In genomic region chr11:72026029-72026428, GRCh38 we compare ENCODE assay signal across 13 cellular contexts. TPM values are rescaled to one million over a fixed set of nuclear protein-coding genes. Genes with fewer than 3 reads are reported as not detected.
A peak's percentile ranks its signal among the peaks of the same experiment; 100 is the strongest.
DNase-seq lines count a peak whose midpoint lies in the region; ATAC-seq, FAIRE-seq and TF ChIP-seq lines count a peak whose summit lies in the region.
"Had no signal": no experiment of that assay in that cellular context is flagged by ENCODE, and none has a peak within 500 bp of the region (broad histone marks: within the 10 kb centered on the region; RNA-seq: fewer than 3 reads in every experiment).

No MANE protein-coding gene starts in this region.

- H3K4me1 Mint-ChIP-seq in activated naive CD4-positive, alpha-beta T cell treated with anti-CD3 and anti-CD28 coated beads for 36 hours (ENCODE audit: low read depth): peaks cover 37% of the 10 kb centered on the region
- peaks cover 25 to 65% (median 55%) of the 10 kb centered on the region in 7 donors for H3K4me1 Mint-ChIP-seq in naive thymus-derived CD4-positive, alpha-beta T cell

- H3K4me3 ChIP-seq in ascending aorta: no peak overlapping the region
- no peak overlapping the region for H3K4me3 ChIP-seq in naive thymus-derived CD4-positive, alpha-beta T cell (ENCODE audit: low read length)
- H3K4me3 ChIP-seq in tibial artery: no peak overlapping the region
- no peak overlapping the region for H3K4me3 ChIP-seq in small intestine (ENCODE audit: low read depth in 1 of 2, low read length in 2 of 2)
- H3K4me3 ChIP-seq: thyroid gland had no signal

- H3K9me3 ChIP-seq in ascending aorta (no peaks in the 10 kb centered on the region), tibial artery (no peaks in the 10 kb centered on the region), small intestine (ENCODE audit: control insufficient read depth, low read depth) (no peaks in the 10 kb centered on the region)
- H3K9me3 ChIP-seq in naive thymus-derived CD4-positive, alpha-beta T cell (ENCODE audit: control insufficient read depth in 2 of 3, low read length in 3 of 3): no peaks in the 10 kb centered on the region
- H3K9me3 ChIP-seq: thyroid gland had no signal

- intact Hi-C loops in activated naive CD4-positive, alpha-beta T cell treated with anti-CD3 and anti-CD28 coated beads for 36 hours (cut with micrococcal nuclease): loop anchor here (10.0 kb wide), 1 partner anchor 409 kb away; the partner anchor contains the start of gene CLPB
- intact Hi-C loops in ascending aorta (cut with DNase I) (no loop called here), tibial artery (cut with DNase I; ENCODE audit: low total_unique reads) (loop anchor here (5.0 to 10.0 kb wide), 2 partner anchors 61 to 119 kb away; no protein-coding TSS in a partner anchor)
- intact Hi-C loops in naive thymus-derived CD4-positive, alpha-beta T cell (cut with micrococcal nuclease): loop anchor here (5.0 kb wide), 3 partner anchors 49 to 211 kb away; partner anchors contain the start of gene INPPL1 (in 1 of the 2)

- peak overlapping the region; percentile 84 for H3K27ac Mint-ChIP-seq in activated naive CD4-positive, alpha-beta T cell treated with anti-CD3 and anti-CD28 coated beads for 36 hours
- peak overlapping the region; percentile 32 to 90 (median 76) for H3K27ac Mint-ChIP-seq in naive thymus-derived CD4-positive, alpha-beta T cell

- ATAC-seq in naive thymus-derived CD4-positive, alpha-beta T cell: no peak
- ATAC-seq in HG02678 (IDR thresholded peaks at IDR 0.05; ENCODE audit: unreplicated experiment): no peak
- ATAC-seq in HG03565 (IDR thresholded peaks at IDR 0.05; ENCODE audit: unreplicated experiment): no peak

- peak overlapping the region; percentile 65 to 66 for H3K27ac ChIP-seq in ascending aorta
- peak overlapping the region; percentile 27 for H3K27ac ChIP-seq in naive thymus-derived CD4-positive, alpha-beta T cell (ENCODE audit: low read depth, low read length)
- H3K27ac ChIP-seq in tibial artery: peak overlapping the region; percentile 52 to 54
- H3K27ac ChIP-seq in small intestine (ENCODE audit: low read depth in 1 of 2, low read length in 1 of 2): no peak overlapping the region

- H3K4me3 Mint-ChIP-seq in activated naive CD4-positive, alpha-beta T cell treated with anti-CD3 and anti-CD28 coated beads for 36 hours: no peak overlapping the region
- H3K4me3 Mint-ChIP-seq in naive thymus-derived CD4-positive, alpha-beta T cell: no peak overlapping the region

- TF ChIP-seq CTCF in ascending aorta (IDR thresholded peaks at IDR 0.05): no peak
- no peak for TF ChIP-seq CTCF in tibial artery (IDR thresholded peaks at IDR 0.05)

- H3K27me3 ChIP-seq in ascending aorta (no peaks in the 10 kb centered on the region), tibial artery (no peaks in the 10 kb centered on the region), small intestine (ENCODE audit: control insufficient read depth in 2 of 2, insufficient read depth in 2 of 2, low read length in 2 of 2) (no peaks in the 10 kb centered on the region)
- no peaks in the 10 kb centered on the region for H3K27me3 ChIP-seq in naive thymus-derived CD4-positive, alpha-beta T cell (ENCODE audit: control insufficient read depth in 2 of 2, insufficient read depth in 2 of 2, low read length in 2 of 2)
- H3K27me3 ChIP-seq: thyroid gland had no signal

- no peak for DNase-seq in activated naive CD4-positive, alpha-beta T cell treated with anti-CD3 and anti-CD28 coated beads for 36 hours
- DNase-seq in activated naive CD4-positive, alpha-beta T cell treated with Interleukin-2 at 50 U/mL for 16 hours: no peak
- DNase-seq in ascending aorta (ENCODE audit: low spot score in 2 of 2) (no peak), tibial artery (no peak), small intestine (no peak)
- no peak for DNase-seq in naive thymus-derived CD4-positive, alpha-beta T cell
- DNase-seq: ACHN, NCI-H1436 treated with DMSO at 0.1 percent for 48 hours, NCI-H510A, thyroid gland had no signal

- POLR2A ChIA-PET in naive thymus-derived CD4-positive, alpha-beta T cell (lab: Charles Lee): interaction anchor here (1.1 to 15.5 kb wide), 3 partner anchors 14 to 78 kb away, joined by 3 to 190 read pairs (median 6); partner anchors contain the start of gene LAMTOR1

- H3K4me1 ChIP-seq in ascending aorta: peaks cover 11 to 29% of the 10 kb centered on the region in 2 donors
- H3K4me1 ChIP-seq in naive thymus-derived CD4-positive, alpha-beta T cell (ENCODE audit: control insufficient read depth in 2 of 2, insufficient read depth in 2 of 2, low read length in 2 of 2): peaks cover 6 to 17% of the 10 kb centered on the region in 2 donors
- peaks cover 0 to 62% (median 42%) of the 10 kb centered on the region in 4 donors for H3K4me1 ChIP-seq in tibial artery
- peaks cover 2 to 3% of the 10 kb centered on the region in 2 donors for H3K4me1 ChIP-seq in small intestine (ENCODE audit: control insufficient read depth in 2 of 2, insufficient read depth in 1 of 2, low read depth in 1 of 2, low read length in 1 of 2)

- 66 to 75% (median 72%) methylated on average over 1 of the region's 1 CpG for WGBS in small intestine, 3 donors

- FAIRE-seq in small intestine (lab: Jason Lieb, UNC): no peak
- FAIRE-seq: D721Med had no signal

- H3K36me3 ChIP-seq in ascending aorta: peaks cover 51 to 78% of the 10 kb centered on the region in 2 donors
- peaks cover 32 to 81% (median 38%) of the 10 kb centered on the region in 3 experiments for H3K36me3 ChIP-seq in naive thymus-derived CD4-positive, alpha-beta T cell (ENCODE audit: control insufficient read depth in 2 of 3, insufficient read depth in 3 of 3, low read length in 3 of 3)
- H3K36me3 ChIP-seq in tibial artery: peaks cover 63 to 82% (median 78%) of the 10 kb centered on the region in 3 donors
- peaks cover 15 to 35% of the 10 kb centered on the region in 2 donors for H3K36me3 ChIP-seq in small intestine (ENCODE audit: control insufficient read depth in 2 of 2, insufficient read depth in 2 of 2, low read length in 2 of 2)

- CTCF ChIA-PET in activated naive CD4-positive, alpha-beta T cell treated with anti-CD3 and anti-CD28 coated beads for 36 hours (lab: Charles Lee): interaction anchor here (0.7 to 10.1 kb wide), 14 partner anchors 9 to 158 kb away, joined by 4 to 162 read pairs (median 12); no protein-coding TSS in a partner anchor
- CTCF ChIA-PET in naive thymus-derived CD4-positive, alpha-beta T cell (lab: Charles Lee): interaction anchor here (0.8 to 9.0 kb wide), 11 partner anchors 13 to 122 kb away, joined by 3 to 143 read pairs (median 7); no protein-coding TSS in a partner anchor

- no peaks in the 10 kb centered on the region for H3K9me3 Mint-ChIP-seq in activated naive CD4-positive, alpha-beta T cell treated with anti-CD3 and anti-CD28 coated beads for 36 hours
- no peaks in the 10 kb centered on the region for H3K9me3 Mint-ChIP-seq in naive thymus-derived CD4-positive, alpha-beta T cell

- H3K27me3 Mint-ChIP-seq in activated naive CD4-positive, alpha-beta T cell treated with anti-CD3 and anti-CD28 coated beads for 36 hours (ENCODE audit: low read depth): no peaks in the 10 kb centered on the region
- H3K27me3 Mint-ChIP-seq in naive thymus-derived CD4-positive, alpha-beta T cell: no peaks in the 10 kb centered on the region

- H3K36me3 Mint-ChIP-seq in activated naive CD4-positive, alpha-beta T cell treated with anti-CD3 and anti-CD28 coated beads for 36 hours (ENCODE audit: low read depth): peaks cover 32% of the 10 kb centered on the region
- peaks cover 8 to 43% (median 13%) of the 10 kb centered on the region in 5 donors for H3K36me3 Mint-ChIP-seq in naive thymus-derived CD4-positive, alpha-beta T cell

RNA-seq across cellular contexts. Expression of gene IL18BP, which starts 27.3 kb away (rescaled TPM):
- 1 to 10 TPM; 4.1 to 5.4 TPM for total RNA-seq in activated naive CD4-positive, alpha-beta T cell treated with anti-CD3 and anti-CD28 coated beads for 36 hours
- 5.0 TPM for total RNA-seq in ascending aorta
- total RNA-seq in naive thymus-derived CD4-positive, alpha-beta T cell: 10 to 100 TPM; 17.6 to 30.2 (median 23.1) TPM
- polyA plus RNA-seq in naive thymus-derived CD4-positive, alpha-beta T cell: 10 to 100 TPM; 14.4 to 15.1 TPM
- polyA plus RNA-seq in small intestine: 1 to 10 TPM; 3.2 to 9.6 (median 5.6) TPM

RNA-seq across cellular contexts. Expression of gene NUMA1, which starts 54.3 kb away (rescaled TPM):
- total RNA-seq in activated naive CD4-positive, alpha-beta T cell treated with anti-CD3 and anti-CD28 coated beads for 36 hours: 100 to 1,000 TPM; 189 to 194 TPM
- total RNA-seq in ascending aorta: 289 TPM
- total RNA-seq in naive thymus-derived CD4-positive, alpha-beta T cell: 100 to 1,000 TPM; 216 to 453 (median 266) TPM
- 100 to 1,000 TPM in 1 of 2 donors, 10 to 100 TPM in 1; 27.1 to 142 TPM for polyA plus RNA-seq in naive thymus-derived CD4-positive, alpha-beta T cell
- polyA plus RNA-seq in small intestine: 100 to 1,000 TPM in 2 of 3 donors, 10 to 100 TPM in 1; 68.1 to 121 (median 117) TPM

RNA-seq across cellular contexts. Expression of gene LRRC51, which starts 54.6 kb away (rescaled TPM):
- 1 to 10 TPM; 6.8 to 8.3 TPM for total RNA-seq in activated naive CD4-positive, alpha-beta T cell treated with anti-CD3 and anti-CD28 coated beads for 36 hours
- 12.9 TPM for total RNA-seq in ascending aorta
- total RNA-seq in naive thymus-derived CD4-positive, alpha-beta T cell: 1 to 10 TPM; 1.2 to 7.8 (median 4.6) TPM
- polyA plus RNA-seq in naive thymus-derived CD4-positive, alpha-beta T cell: 1 to 10 TPM; 2.0 to 2.7 TPM
- 1 to 10 TPM; 3.8 to 5.9 (median 5.3) TPM for polyA plus RNA-seq in small intestine

Comparison
In these comparisons a context has a peak if more than half of its experiments do, and no peak if none do; other contexts are left out.
1. H3K27ac ChIP-seq: peak in ascending aorta (2 of 2), naive thymus-derived CD4-positive, alpha-beta T cell (single experiment) and tibial artery (2 of 2); none in small intestine (0 of 2).